17 cellular contexts compared by ENCODE assay signal in genomic region chr20:40771308-40771610, GRCh38.
DNase-seq lines count a peak whose midpoint lies in the region; ATAC-seq and TF ChIP-seq lines count a peak whose summit lies in the region.
"Had no signal": no experiment of that assay in that cellular context is flagged by ENCODE, and none has a peak within 500 bp of the region (broad histone marks: within the 10 kb centered on the region; RNA-seq: fewer than 3 reads in every experiment).

No MANE protein-coding gene starts in this region.

- intact Hi-C loops in vagina (cut with DNase I): no loop called here

- CTCF ChIA-PET in activated naive CD4-positive, alpha-beta T cell treated with anti-CD3 and anti-CD28 coated beads, Interleukin-2, amount 10 ng/mL, durations not matched to agents 7 days and 5 days (lab: Charles Lee): no interaction called here

- TF ChIP-seq POLR2A in vagina (IDR thresholded peaks at IDR 0.05): no peak

- H3K4me1 Mint-ChIP-seq in nephron progenitor cell: peaks cover 14% of the 10 kb centered on the region
- H3K4me1 Mint-ChIP-seq in activated naive CD4-positive, alpha-beta T cell treated with anti-CD3 and anti-CD28 coated beads, Interleukin-2, amount 10 ng/mL, durations not matched to agents 7 days and 5 days: no peaks in the 10 kb centered on the region

- peak overlapping the region; percentile 83 for H3K27ac Mint-ChIP-seq in nephron progenitor cell
- no peak overlapping the region for H3K27ac Mint-ChIP-seq in activated naive CD4-positive, alpha-beta T cell treated with anti-CD3 and anti-CD28 coated beads, Interleukin-2, amount 10 ng/mL, durations not matched to agents 7 days and 5 days
- H3K27ac Mint-ChIP-seq: CD4-positive, CD25-positive, alpha-beta regulatory T cell; CD8-positive, alpha-beta T cell; GM23338; HFFc6 had no signal

- H3K36me3 ChIP-seq in RWPE2 (ENCODE audit: low read depth) (no peaks in the 10 kb centered on the region), vagina (no peaks in the 10 kb centered on the region)
- H3K36me3 ChIP-seq: HAP-1 had no signal

- H3K27ac ChIP-seq in RWPE2 (ENCODE audit: poor library complexity, severe bottlenecking): no peak overlapping the region
- H3K27ac ChIP-seq in vagina: no peak overlapping the region

- DNase-seq in RWPE2 (ENCODE audit: low spot score): peak; percentile 47
- peak; percentile 35 for DNase-seq in ecto neural progenitor cell (ENCODE audit: low spot score)
- DNase-seq in nephron progenitor cell: no peak
- DNase-seq in vagina (ENCODE audit: extremely low spot score in 2 of 2): peak; percentile 56 to 61
- no peak for DNase-seq in activated naive CD4-positive, alpha-beta T cell treated with anti-CD3 and anti-CD28 coated beads, Interleukin-2, amount 10 ng/mL, durations not matched to agents 7 days and 5 days
- no peak for DNase-seq in NCI-H510A treated with DMSO at 0.1 percent for 48 hours (lab: John Stamatoyannopoulos, UW)
- DNase-seq: Caco-2; CD4-positive, CD25-positive, alpha-beta regulatory T cell; DMS153; EL; GDM1; HFFc6 had no signal

- no peaks in the 10 kb centered on the region for H3K4me1 ChIP-seq in RWPE2 (ENCODE audit: insufficient read depth, poor library complexity, severe bottlenecking)
- no peaks in the 10 kb centered on the region for H3K4me1 ChIP-seq in vagina
- H3K4me1 ChIP-seq: Caco-2, HAP-1 had no signal

- H3K9me3 ChIP-seq in RWPE2 (ENCODE audit: severe bottlenecking): no peaks in the 10 kb centered on the region
- H3K9me3 ChIP-seq in vagina: no peaks in the 10 kb centered on the region
- H3K9me3 ChIP-seq: Caco-2, HAP-1 had no signal

- no peak for TF ChIP-seq CTCF in RWPE2 (IDR thresholded peaks at IDR 0.05; ENCODE audit: poor library complexity, severe bottlenecking)
- TF ChIP-seq CTCF in nephron progenitor cell (IDR thresholded peaks at IDR 0.05): no peak
- TF ChIP-seq CTCF in vagina (IDR thresholded peaks at IDR 0.05): no peak

- ATAC-seq in RWPE2 (ENCODE audit: low read depth) (no peak), HG03442 (IDR thresholded peaks at IDR 0.05; ENCODE audit: unreplicated experiment) (no peak)
- ATAC-seq: CD8-positive, alpha-beta T cell; GM12878; GM23338 had no signal

- H3K27me3 ChIP-seq in RWPE2 (ENCODE audit: insufficient read depth, poor library complexity, severe bottlenecking): peaks cover 6% of the 10 kb centered on the region
- no peaks in the 10 kb centered on the region for H3K27me3 ChIP-seq in vagina

- H3K36me3 Mint-ChIP-seq in nephron progenitor cell (ENCODE audit: low read depth): no peaks in the 10 kb centered on the region
- no peaks in the 10 kb centered on the region for H3K36me3 Mint-ChIP-seq in activated naive CD4-positive, alpha-beta T cell treated with anti-CD3 and anti-CD28 coated beads, Interleukin-2, amount 10 ng/mL, durations not matched to agents 7 days and 5 days
- H3K36me3 Mint-ChIP-seq: CD4-positive, CD25-positive, alpha-beta regulatory T cell; CD8-positive, alpha-beta T cell had no signal

- peaks cover 2% of the 10 kb centered on the region for H3K27me3 Mint-ChIP-seq in nephron progenitor cell (ENCODE audit: low read depth, poor library complexity)
- peaks cover 24% of the 10 kb centered on the region for H3K27me3 Mint-ChIP-seq in activated naive CD4-positive, alpha-beta T cell treated with anti-CD3 and anti-CD28 coated beads, Interleukin-2, amount 10 ng/mL, durations not matched to agents 7 days and 5 days

- no peak overlapping the region for H3K4me3 Mint-ChIP-seq in nephron progenitor cell
- H3K4me3 Mint-ChIP-seq in activated naive CD4-positive, alpha-beta T cell treated with anti-CD3 and anti-CD28 coated beads, Interleukin-2, amount 10 ng/mL, durations not matched to agents 7 days and 5 days: no peak overlapping the region
- H3K4me3 Mint-ChIP-seq: CD4-positive, CD25-positive, alpha-beta regulatory T cell; CD8-positive, alpha-beta T cell; GM23338; HFFc6 had no signal

- H3K4me3 ChIP-seq in RWPE2 (ENCODE audit: severe bottlenecking): no peak overlapping the region
- no peak overlapping the region for H3K4me3 ChIP-seq in vagina
- H3K4me3 ChIP-seq: GM12878, GM23338, HAP-1 had no signal

- no peaks in the 10 kb centered on the region for H3K9me3 Mint-ChIP-seq in nephron progenitor cell
- H3K9me3 Mint-ChIP-seq in activated naive CD4-positive, alpha-beta T cell treated with anti-CD3 and anti-CD28 coated beads, Interleukin-2, amount 10 ng/mL, durations not matched to agents 7 days and 5 days: no peaks in the 10 kb centered on the region
- H3K9me3 Mint-ChIP-seq: CD8-positive, alpha-beta T cell; GM23338; HFFc6 had no signal

Comparison
In these comparisons a context has a peak if more than half of its experiments do, and no peak if none do; other contexts are left out.
1. DNase-seq: peak in RWPE2 (single experiment), ecto neural progenitor cell (single experiment) and vagina (2 of 2); none in nephron progenitor cell (single experiment), activated naive CD4-positive, alpha-beta T cell treated with anti-CD3 and anti-CD28 coated beads, Interleukin-2, amount 10 ng/mL, durations not matched to agents 7 days and 5 days (single experiment) and NCI-H510A treated with DMSO at 0.1 percent for 48 hours (single experiment).